Comparison of ENCODE assay signal across 8 cellular contexts in the genomic region with DNA sequence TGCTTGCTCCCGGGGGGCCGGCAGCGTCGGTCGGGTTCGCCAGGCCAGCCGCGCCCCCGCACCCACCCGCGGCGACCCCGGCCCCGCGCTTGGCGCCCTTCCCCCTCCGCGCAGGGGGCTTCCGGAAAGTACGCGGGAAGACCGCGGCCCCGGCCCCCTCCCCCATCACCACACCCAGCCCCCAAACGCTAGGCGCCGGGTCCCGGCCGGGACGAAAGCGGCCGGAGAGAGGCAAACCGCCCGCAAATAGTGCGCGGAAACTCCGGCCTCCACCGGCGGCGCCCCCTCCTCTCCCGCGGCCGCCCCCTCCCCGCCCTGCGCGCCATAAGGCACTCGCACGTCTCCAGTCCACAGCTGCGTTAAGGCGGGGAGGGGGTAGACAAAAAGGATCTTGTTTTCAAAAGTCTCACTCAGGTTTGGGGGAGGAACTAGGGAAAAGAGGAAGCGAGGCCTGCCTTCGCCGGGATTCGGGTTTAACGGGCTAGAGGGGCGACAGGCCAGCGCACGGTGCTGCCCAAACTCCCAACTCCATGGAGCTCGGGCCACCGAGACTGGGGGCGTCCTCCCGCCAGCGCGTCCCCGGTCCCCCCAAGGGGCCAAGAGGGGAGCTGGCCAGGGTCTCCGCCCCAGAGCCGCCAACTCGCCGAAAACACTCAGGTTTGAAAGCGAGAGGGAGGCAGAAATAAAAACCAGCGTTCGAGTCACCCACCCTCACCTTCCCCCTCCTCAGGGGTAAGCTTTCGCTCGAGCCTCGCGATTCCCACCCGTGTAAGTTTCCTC. TPM values are rescaled to one million over a fixed set of nuclear protein-coding genes. Genes with fewer than 3 reads are reported as not detected.
DNase-seq lines count a peak whose midpoint lies in the region; TF ChIP-seq lines count a peak whose summit lies in the region.

No MANE protein-coding gene starts in this region.

- H3K4me1 Mint-ChIP-seq in IgD-negative memory B cell, result peaks cover 32 to 42% (median 35%) of the 10 kb centered on the region in 3 donors
- H3K4me1 Mint-ChIP-seq in T-helper 2 cell treated with Interferon-gamma antibody and Interleukin-4, amounts not matched to agents 5 μg/mL and 100 μg/mL, for 36 hours (ENCODE audit: low read depth), result peaks cover 42% of the 10 kb centered on the region

- no peaks in the 10 kb centered on the region for H3K27me3 ChIP-seq in mammary epithelial cell (ENCODE audit: insufficient read depth, low read length)

- peaks cover 21% of the 10 kb centered on the region for H3K4me1 ChIP-seq in mammary epithelial cell (ENCODE audit: insufficient read depth, low read length)

- H3K36me3 ChIP-seq in mammary epithelial cell (ENCODE audit: insufficient read depth, low read length), result no peaks in the 10 kb centered on the region

- DNase-seq in COR-L47 (lab: John Stamatoyannopoulos, UW) (peak; percentile 54), mammary epithelial cell (peak; percentile 47), inferior parietal cortex (ENCODE audit: extremely low spot score) (peak; percentile 52), midbrain (lab: John Stamatoyannopoulos, UW) (no peak), NCI-H524 treated with DMSO at 0.1 percent for 48 hours (lab: John Stamatoyannopoulos, UW) (no peak)
- DNase-seq in T-helper 2 cell treated with Interferon-gamma antibody and Interleukin-4, amounts not matched to agents 5 μg/mL and 100 μg/mL, for 36 hours (ENCODE audit: low spot score), result peak; percentile 44
- peak; percentile 14 to 26 for DNase-seq in stimulated activated CD4-positive, alpha-beta T cell treated with anti-CD3 and anti-CD28 coated beads, Interleukin-12 subunit alpha, Interleukin-12 subunit beta, amount 100 ng/mL, for 24 hours (ENCODE audit: low read depth in 2 of 2)

- intact Hi-C loops in mammary epithelial cell (cut with micrococcal nuclease), result loop anchor here (1.0 kb wide), 1 partner anchor 36 kb away; no protein-coding TSS in a partner anchor

- no peaks in the 10 kb centered on the region for H4K20me1 ChIP-seq in mammary epithelial cell (ENCODE audit: insufficient read depth, low read length)

- TF ChIP-seq CTCF in mammary epithelial cell (conservative IDR thresholded peaks at IDR 0.05 in 1 of 2, IDR thresholded peaks at IDR 0.05 in 1 of 2; ENCODE audit: extremely low read depth in 1 of 2, insufficient read depth in 1 of 2, low read depth in 1 of 2, low read length in 2 of 2), result no peak

- H3K9me3 Mint-ChIP-seq in IgD-negative memory B cell, result no peaks in the 10 kb centered on the region
- H3K9me3 Mint-ChIP-seq in T-helper 2 cell treated with Interferon-gamma antibody and Interleukin-4, amounts not matched to agents 5 μg/mL and 100 μg/mL, for 36 hours, result no peaks in the 10 kb centered on the region

- peak overlapping the region; percentile 85 for H3K4me2 ChIP-seq in mammary epithelial cell (ENCODE audit: insufficient read depth, low read depth, low read length)

- peak overlapping the region; percentile 72 for H3K27ac ChIP-seq in mammary epithelial cell (ENCODE audit: insufficient read depth, low read depth, low read length)

- CTCF ChIA-PET in mammary epithelial cell (lab: Charles Lee; ENCODE audit: low non-redundant PET), result interaction anchor here (0.7 kb wide), 1 partner anchor 192 kb away, joined by 4 read pairs; no protein-coding TSS in a partner anchor

- peaks cover 2% of the 10 kb centered on the region for H3K36me3 Mint-ChIP-seq in IgD-negative memory B cell
- H3K36me3 Mint-ChIP-seq in T-helper 2 cell treated with Interferon-gamma antibody and Interleukin-4, amounts not matched to agents 5 μg/mL and 100 μg/mL, for 36 hours (ENCODE audit: low read depth), result peaks cover 27% of the 10 kb centered on the region

- peaks cover 83% of the 10 kb centered on the region for H3K79me2 ChIP-seq in mammary epithelial cell (ENCODE audit: insufficient read depth, low read length)

- no peaks in the 10 kb centered on the region for H3K9me3 ChIP-seq in mammary epithelial cell (replicated peaks; ENCODE audit: insufficient read depth, low read length)

- in situ Hi-C loops in mammary epithelial cell (cut with MboI; ENCODE audit: low sequenced_read_pairs in 2 of 2), result no loop called here

- H3K4me3 Mint-ChIP-seq in IgD-negative memory B cell, result peak overlapping the region; percentile 95 to 100 (median 99)
- H3K4me3 Mint-ChIP-seq in T-helper 2 cell treated with Interferon-gamma antibody and Interleukin-4, amounts not matched to agents 5 μg/mL and 100 μg/mL, for 36 hours, result peak overlapping the region; percentile 97

- TSS peak; percentile 20 for BruUV-seq in mammary epithelial cell (replicated peaks; lab: Mats Ljungman, UMichigan)

- peaks cover 1% of the 10 kb centered on the region for H3K27me3 Mint-ChIP-seq in IgD-negative memory B cell
- H3K27me3 Mint-ChIP-seq in T-helper 2 cell treated with Interferon-gamma antibody and Interleukin-4, amounts not matched to agents 5 μg/mL and 100 μg/mL, for 36 hours (ENCODE audit: low read depth), result no peaks in the 10 kb centered on the region

- dilution Hi-C loops in mammary epithelial cell (cut with HindIII; ENCODE audit: low sequenced_read_pairs), result no loop called here

- peak overlapping the region; percentile 78 to 95 (median 85) for H3K4me3 ChIP-seq in mammary epithelial cell (replicated peaks in 1 of 3; ENCODE audit: insufficient read depth in 1 of 3, low read depth in 2 of 3, low read length in 3 of 3)

- no CpG with 5 or more reads among the region's 77 CpGs for WGBS in mammary epithelial cell (ENCODE audit: low coverage, missing lambda C conversion rate)

- peak overlapping the region; percentile 86 for H3K9ac ChIP-seq in mammary epithelial cell (ENCODE audit: insufficient read depth, low read length)

- peak overlapping the region; percentile 76 for H2AFZ ChIP-seq in mammary epithelial cell (ENCODE audit: low read depth, low read length)

- H3K27ac Mint-ChIP-seq in IgD-negative memory B cell, result peak overlapping the region; percentile 98 to 100 (median 99)
- peak overlapping the region; percentile 100 for H3K27ac Mint-ChIP-seq in T-helper 2 cell treated with Interferon-gamma antibody and Interleukin-4, amounts not matched to agents 5 μg/mL and 100 μg/mL, for 36 hours

RNA-seq across cellular contexts. Expression of a gene that starts 1.8 kb away (rescaled TPM):
- 110 TPM for polyA plus RNA-seq in IgD-negative memory B cell
- total RNA-seq in mammary epithelial cell, result 100 to 1,000 TPM in 1 of 2 donors, 10 to 100 TPM in 1; 42.5 to 109 TPM
- 52.0 TPM for polyA plus RNA-seq in mammary epithelial cell
- polyA minus RNA-seq in mammary epithelial cell, result 37.7 TPM

Comparison
In these comparisons a context has a peak if more than half of its experiments do, and no peak if none do; other contexts are left out.
1. DNase-seq: peak in COR-L47 (single experiment), T-helper 2 cell treated with Interferon-gamma antibody and Interleukin-4, amounts not matched to agents 5 μg/mL and 100 μg/mL, for 36 hours (single experiment), mammary epithelial cell (single experiment), inferior parietal cortex (single experiment) and stimulated activated CD4-positive, alpha-beta T cell treated with anti-CD3 and anti-CD28 coated beads, Interleukin-12 subunit alpha, Interleukin-12 subunit beta, amount 100 ng/mL, for 24 hours (2 of 2); none in midbrain (single experiment) and NCI-H524 treated with DMSO at 0.1 percent for 48 hours (single experiment).